In genomic region chr11:67287355-67288197, GRCh38 we compare ENCODE assay signal across 8 cellular contexts. TPM values are rescaled to one million over a fixed set of nuclear protein-coding genes. Genes with fewer than 3 reads are reported as not detected.
DNase-seq lines count a peak whose midpoint lies in the region; ATAC-seq and TF ChIP-seq lines count a peak whose summit lies in the region.

No MANE protein-coding gene starts in this region.

- H2AK5ac ChIP-seq in H9 (ENCODE audit: insufficient read length, low read length), result no peak overlapping the region

- no peak overlapping the region for H2BK5ac ChIP-seq in H9 (ENCODE audit: insufficient read length, low read length)

- H3K4ac ChIP-seq in H9 (ENCODE audit: low read depth, low read length), result no peak overlapping the region

- H3K23me2 ChIP-seq in H9 (ENCODE audit: insufficient read length, low read depth, low read length, poor library complexity, severe bottlenecking), result peaks cover 6% of the 10 kb centered on the region

- no peak overlapping the region for H3T11ph ChIP-seq in H9 (ENCODE audit: low read length)

- no peak overlapping the region for H4K5ac ChIP-seq in H9 (ENCODE audit: insufficient read length, low read depth, low read length)

- no peak for TF ChIP-seq CTCF in H9 (conservative IDR thresholded peaks at IDR 0.05)
- TF ChIP-seq CTCF in fibroblast of villous mesenchyme (IDR thresholded peaks at IDR 0.05; ENCODE audit: insufficient read depth, low read depth, low read length), result no peak

- no peaks in the 10 kb centered on the region for H4K20me1 ChIP-seq in H9 (ENCODE audit: control insufficient read depth, insufficient read depth, insufficient read length)

- H4K91ac ChIP-seq in H9 (ENCODE audit: insufficient read length, low read depth, low read length), result no peak overlapping the region

- H4K8ac ChIP-seq in H9 (replicated peaks; ENCODE audit: insufficient read length, low read depth, low read length), result no peak overlapping the region

- peak overlapping the region; percentile 77 to 98 (median 94); a peak in 6 of 7 replicates for H3K27ac Mint-ChIP-seq in H9

- no peak overlapping the region for H2BK120ac ChIP-seq in H9 (ENCODE audit: low read depth, low read length, poor library complexity, severe bottlenecking)

- H3K79me2 ChIP-seq in H9 (ENCODE audit: insufficient read depth, low read length), result no peaks in the 10 kb centered on the region

- no peak overlapping the region for H2BK20ac ChIP-seq in H9 (ENCODE audit: low read depth, low read length, poor library complexity, severe bottlenecking)

- H2BK15ac ChIP-seq in H9 (ENCODE audit: low read depth, low read length), result no peak overlapping the region; the same call in 1 of the 2 replicates

- H2AFZ ChIP-seq in H9 (ENCODE audit: low read length), result no peak overlapping the region

- DNase-seq in H9, result no peak
- DNase-seq in UCSD-AML1 (lab: John Stamatoyannopoulos, UW; ENCODE audit: unreplicated experiment), result peak; percentile 70
- no peak for DNase-seq in fibroblast of villous mesenchyme (ENCODE audit: low read depth)
- DNase-seq in skeletal muscle cell (ENCODE audit: low read depth), result no peak
- no peak for DNase-seq in NCI-H2029 treated with DMSO at 0.1 percent for 48 hours (lab: John Stamatoyannopoulos, UW)
- no peak for DNase-seq in NCI-H1694 (lab: John Stamatoyannopoulos, UW)
- DNase-seq in NCI-H82 (lab: John Stamatoyannopoulos, UW), result no peak

- H3K23ac ChIP-seq in H9 (ENCODE audit: insufficient read length, low read depth, low read length), result no peak overlapping the region

- peak overlapping the region; percentile 84 for H3K4me3 ChIP-seq in fibroblast of villous mesenchyme (ENCODE audit: low read depth, low read length)
- H3K4me3 ChIP-seq in skeletal muscle cell (ENCODE audit: low read depth, low read length), result peak overlapping the region; percentile 76

- H3K9me3 Mint-ChIP-seq in H9, result no peaks in the 10 kb centered on the region; a peak in 1 of 5 replicates

- peaks cover 11 to 46% (median 25%) of the 10 kb centered on the region in 3 experiments; a peak in 6 of 7 replicates for H3K36me3 Mint-ChIP-seq in H9 (ENCODE audit: insufficient read depth in 1 of 3, low read depth in 3 of 3)

- H3K4me2 ChIP-seq in H9 (ENCODE audit: insufficient read depth, insufficient read length, low read length), result peak overlapping the region; percentile 84

- no CpG with 5 or more reads among the region's 14 CpGs for WGBS in H9 (ENCODE audit: extremely low coverage, insufficient read length, low lambda C conversion rate)

- H3K14ac ChIP-seq in H9 (ENCODE audit: insufficient read depth, low read length), result peak overlapping the region; percentile 81

- H3K4me1 ChIP-seq in H9 (ENCODE audit: insufficient read depth, low read length), result peaks cover 4% of the 10 kb centered on the region; the same call in 1 of the 2 replicates

- peaks cover 16 to 17% of the 10 kb centered on the region in 2 experiments for H3K4me1 Mint-ChIP-seq in H9

- peak overlapping the region; percentile 69 to 70 for H3K4me3 Mint-ChIP-seq in H9

- peak overlapping the region; percentile 66 for H3K18ac ChIP-seq in H9 (ENCODE audit: insufficient read length, low read depth, low read length)

- no peak overlapping the region for H3K56ac ChIP-seq in H9 (ENCODE audit: insufficient read length, low read depth, low read length)

- peak overlapping the region; percentile 73 for H3K9ac ChIP-seq in H9 (ENCODE audit: extremely low read depth, insufficient read length, low read length)

- no peak for ATAC-seq in GM19035 (IDR thresholded peaks at IDR 0.05; ENCODE audit: unreplicated experiment)

- H3K27ac ChIP-seq in H9 (ENCODE audit: insufficient read length, low read depth, low read length), result peak overlapping the region; percentile 64

- H3K27me3 ChIP-seq in H9 (ENCODE audit: insufficient read depth, low read length), result no peaks in the 10 kb centered on the region

- H3K9me3 ChIP-seq in H9 (ENCODE audit: control insufficient read depth, low read depth, low read length), result no peaks in the 10 kb centered on the region

- H3K79me1 ChIP-seq in H9 (ENCODE audit: insufficient read depth, low read depth, low read length, poor library complexity, severe bottlenecking), result no peaks in the 10 kb centered on the region

- H3K27me3 Mint-ChIP-seq in H9 (ENCODE audit: low read depth), result peaks cover 2% of the 10 kb centered on the region; the same call in 1 of the 2 replicates

- no peak overlapping the region for H2BK12ac ChIP-seq in H9 (ENCODE audit: insufficient read length, low read depth, low read length)

RNA-seq across cellular contexts. Expression of gene ANKRD13D, which starts 1.5 kb away (rescaled TPM):
- total RNA-seq in H9 (2021) (40.9 and 42.1 TPM in 2 replicates), fibroblast of villous mesenchyme (29.6 and 29.8 TPM in 2 replicates)

RNA-seq across cellular contexts. Expression of gene SSH3, which starts 15.8 kb away (rescaled TPM):
- total RNA-seq in H9 (2021), result 42.2 and 44.2 TPM in 2 replicates
- 16.1 and 21.2 TPM in 2 replicates for total RNA-seq in fibroblast of villous mesenchyme

RNA-seq across cellular contexts. Expression of gene GRK2, which starts 21.3 kb away (rescaled TPM):
- total RNA-seq in H9 (2021) (55.5 and 56.3 TPM in 2 replicates), fibroblast of villous mesenchyme (24.5 and 33.2 TPM in 2 replicates)
